In the genomic region with DNA sequence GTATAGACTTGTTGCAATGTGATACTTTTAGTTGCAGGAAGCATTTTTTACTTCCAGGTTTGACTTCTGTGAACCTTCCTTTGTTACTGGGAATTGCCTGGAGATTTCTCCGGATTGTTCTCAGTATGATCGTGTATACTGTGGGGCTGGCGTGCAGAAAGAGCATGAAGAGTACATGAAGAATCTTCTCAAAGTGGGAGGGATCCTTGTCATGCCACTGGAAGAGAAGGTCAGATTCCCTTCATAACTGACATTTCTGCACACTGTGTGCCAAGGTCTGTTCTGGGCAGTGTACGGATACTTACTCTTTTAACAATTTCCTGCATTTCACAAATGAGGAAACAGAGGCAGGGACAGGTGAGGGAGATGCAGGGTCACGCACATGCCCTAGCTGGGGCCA, we compare ENCODE assay signal across 22 cellular contexts.
"Had no signal": no experiment of that assay in that cellular context is flagged by ENCODE, and none has a peak within 500 bp of the region (broad histone marks: within the 10 kb centered on the region; RNA-seq: fewer than 3 reads in every experiment).

No MANE protein-coding gene starts in this region.

- H3K4me1 ChIP-seq: foreskin keratinocyte had no signal

- H3K9ac ChIP-seq: SK-N-SH had no signal

- H3K27me3 Mint-ChIP-seq: activated CD8-positive, alpha-beta memory T cell treated with anti-CD3 and anti-CD28 coated beads, Interleukin-2, amount 10 ng/mL, durations not matched to agents 7 days and 5 days; naive thymus-derived CD4-positive, alpha-beta T cell; T-cell had no signal

- H3K9me3 ChIP-seq: SK-N-SH, spleen, stomach, testis, upper lobe of right lung had no signal

- H3K27me3 ChIP-seq: foreskin keratinocyte, spleen, stomach, testis, upper lobe of right lung had no signal

- H3K27ac Mint-ChIP-seq: activated CD8-positive, alpha-beta memory T cell treated with anti-CD3 and anti-CD28 coated beads, Interleukin-2, amount 10 ng/mL, durations not matched to agents 7 days and 5 days; T-cell had no signal

- DNase-seq: activated CD4-positive, alpha-beta T cell treated with anti-CD3 and anti-CD28 coated beads for 1 hour; activated CD4-positive, alpha-beta T cell treated with anti-CD3 and anti-CD28 coated beads, Interleukin-2, amount 50 U/mL, for 48 hours; activated CD8-positive, alpha-beta memory T cell treated with anti-CD3 and anti-CD28 coated beads, Interleukin-2, amount 10 ng/mL, durations not matched to agents 7 days and 5 days; activated effector memory CD4-positive, alpha-beta T cell treated with Interleukin-2 at 50 U/mL for 16 hours; activated naive CD4-positive, alpha-beta T cell treated with anti-CD3 and anti-CD28 coated beads, Interleukin-2, amount 50 U/mL, for 16 hours; activated T-cell treated with anti-CD3 and anti-CD28 coated beads, Interleukin-2, amount 50 U/mL, for 1 hour; amniotic stem cell; central memory CD4-positive, alpha-beta T cell; effector memory CD4-positive, alpha-beta T cell; foreskin keratinocyte; glutamatergic neuron; naive thymus-derived CD4-positive, alpha-beta T cell; SK-N-SH; spleen; stimulated activated CD4-positive, alpha-beta T cell treated with anti-CD3 and anti-CD28 coated beads, Interleukin-1b, Interleukin-23, amount 100 ng/mL, for 48 hours; stomach; T-cell; T1000; testis; upper lobe of right lung had no signal

- H3K27ac ChIP-seq: foreskin keratinocyte, spleen, stomach, testis, upper lobe of right lung, VCaP had no signal

- H3K4me3 ChIP-seq: lung, spleen, stomach, testis, upper lobe of right lung had no signal

- H3K4me3 Mint-ChIP-seq: activated CD8-positive, alpha-beta memory T cell treated with anti-CD3 and anti-CD28 coated beads, Interleukin-2, amount 10 ng/mL, durations not matched to agents 7 days and 5 days; T-cell had no signal

- ATAC-seq: activated CD8-positive, alpha-beta memory T cell treated with anti-CD3 and anti-CD28 coated beads, Interleukin-2, amount 10 ng/mL, durations not matched to agents 7 days and 5 days; foreskin keratinocyte; naive thymus-derived CD4-positive, alpha-beta T cell; T-cell; upper lobe of right lung had no signal

- H3K9me3 Mint-ChIP-seq: naive thymus-derived CD4-positive, alpha-beta T cell; T-cell had no signal
